In the genomic region with DNA sequence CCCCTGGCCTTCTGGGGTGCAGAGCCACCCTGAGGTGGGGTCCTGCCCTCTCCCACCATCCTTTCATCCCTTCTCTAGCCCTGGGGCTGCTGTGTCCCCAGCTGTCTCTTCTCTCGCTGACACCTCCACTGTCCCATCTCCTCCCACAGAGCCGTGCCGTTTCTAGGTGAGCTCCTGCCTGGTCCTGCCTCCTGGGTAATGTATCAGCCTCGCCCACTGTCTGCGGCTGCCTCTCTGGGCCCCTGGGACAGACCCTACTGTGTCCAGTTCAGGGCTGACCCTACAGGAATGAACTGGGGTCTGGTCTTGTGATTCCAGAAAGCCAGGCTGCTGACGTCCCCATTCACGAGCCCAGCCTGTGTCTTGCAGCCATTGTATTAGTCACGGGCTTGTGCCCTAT, we compare ENCODE assay signal across 33 cellular contexts. TPM values are rescaled to one million over a fixed set of nuclear protein-coding genes. Genes with fewer than 3 reads are reported as not detected.
DNase-seq lines count a peak whose midpoint lies in the region; ATAC-seq, FAIRE-seq and TF ChIP-seq lines count a peak whose summit lies in the region.
"Had no signal": no experiment of that assay in that cellular context is flagged by ENCODE, and none has a peak within 500 bp of the region (broad histone marks: within the 10 kb centered on the region; RNA-seq: fewer than 3 reads in every experiment).

No MANE protein-coding gene starts in this region.

- POLR2A ChIA-PET in A549 (lab: Yijun Ruan, JAX) (no interaction called here), HEK293 (lab: Yijun Ruan, JAX) (no interaction called here)
- POLR2A ChIA-PET in naive thymus-derived CD4-positive, alpha-beta T cell (lab: Charles Lee) = no interaction called here

- H3K36me3 Mint-ChIP-seq in stimulated activated memory B cell treated with anti-CD40 and anti-IgM and Interleukin-4, amounts not matched to agents 10 μg/mL and 1 μg/mL and 100 μg/mL, for 72 hours = no peaks in the 10 kb centered on the region
- H3K36me3 Mint-ChIP-seq in naive thymus-derived CD4-positive, alpha-beta T cell = no peaks in the 10 kb centered on the region

- peaks cover 34% of the 10 kb centered on the region for H3K27me3 Mint-ChIP-seq in stimulated activated memory B cell treated with anti-CD40 and anti-IgM and Interleukin-4, amounts not matched to agents 10 μg/mL and 1 μg/mL and 100 μg/mL, for 72 hours
- peaks cover 0 to 30% (median 17%) of the 10 kb centered on the region in 5 donors for H3K27me3 Mint-ChIP-seq in naive thymus-derived CD4-positive, alpha-beta T cell

- DNase-seq in A549 (ENCODE audit: low read depth in 1 of 2, low spot score in 1 of 2) (no peak), islet precursor cell (peak; percentile 53), pons (ENCODE audit: low spot score) (no peak), HPDE6-E6E7 (ENCODE audit: extremely low spot score) (no peak)
- no peak for DNase-seq in naive thymus-derived CD4-positive, alpha-beta T cell
- DNase-seq: AML-193; C1 segment of cervical spinal cord; CD4-positive, alpha-beta memory T cell; COR-L47; DMS 273 treated with DMSO at 0.1 percent for 48 hours; DMS79; EL; GDM1; Karpas-422; NCI-H1092; NCI-H1436; NCI-H187; NCI-H2081 treated with DMSO at 0.1 percent for 48 hours; NCI-H2171; NCI-H345; NCI-H510A treated with DMSO at 0.1 percent for 48 hours; NCI-H748 treated with DMSO at 0.1 percent for 48 hours; SIG-M5; SK-N-SH had no signal

- intact Hi-C loops in naive thymus-derived CD4-positive, alpha-beta T cell (cut with micrococcal nuclease) = no loop called here

- no peaks in the 10 kb centered on the region for H3K4me1 Mint-ChIP-seq in stimulated activated memory B cell treated with anti-CD40 and anti-IgM and Interleukin-4, amounts not matched to agents 10 μg/mL and 1 μg/mL and 100 μg/mL, for 72 hours
- no peaks in the 10 kb centered on the region for H3K4me1 Mint-ChIP-seq in naive thymus-derived CD4-positive, alpha-beta T cell
- H3K4me1 Mint-ChIP-seq: CD4-positive, alpha-beta memory T cell had no signal

- TF ChIP-seq EP300 in A549 (IDR thresholded peaks at IDR 0.05) = no peak

- no peaks in the 10 kb centered on the region for H3K36me3 ChIP-seq in HEK293 (ENCODE audit: control insufficient read depth in 2 of 2, insufficient read depth in 1 of 2, low read length in 2 of 2)
- no peaks in the 10 kb centered on the region for H3K36me3 ChIP-seq in naive thymus-derived CD4-positive, alpha-beta T cell (ENCODE audit: control insufficient read depth in 2 of 3, insufficient read depth in 3 of 3, low read length in 3 of 3)
- H3K36me3 ChIP-seq: HAP-1 had no signal

- no peak overlapping the region for H3K4me3 Mint-ChIP-seq in stimulated activated memory B cell treated with anti-CD40 and anti-IgM and Interleukin-4, amounts not matched to agents 10 μg/mL and 1 μg/mL and 100 μg/mL, for 72 hours
- H3K4me3 Mint-ChIP-seq in naive thymus-derived CD4-positive, alpha-beta T cell = no peak overlapping the region
- H3K4me3 Mint-ChIP-seq: CD4-positive, alpha-beta memory T cell; GM23338 had no signal

- FAIRE-seq in A549 (lab: Jason Lieb, UNC) = no peak
- FAIRE-seq: A204.1, GM12878, RCC 7860 had no signal

- H3K27me3 ChIP-seq in naive thymus-derived CD4-positive, alpha-beta T cell (ENCODE audit: control insufficient read depth in 2 of 2, insufficient read depth in 2 of 2, low read length in 2 of 2) = no peaks in the 10 kb centered on the region

- H3K4me3 ChIP-seq in A549 (no peak overlapping the region), HEK293 (ENCODE audit: low read depth, low read length) (no peak overlapping the region)
- no peak overlapping the region for H3K4me3 ChIP-seq in naive thymus-derived CD4-positive, alpha-beta T cell (ENCODE audit: low read length)
- H3K4me3 ChIP-seq: GM12878, GM23338, HAP-1 had no signal

- H3K27ac ChIP-seq in A549 (no peak overlapping the region), HEK293 (ENCODE audit: extremely low read depth, low read depth, low read length) (no peak overlapping the region)
- H3K27ac ChIP-seq in naive thymus-derived CD4-positive, alpha-beta T cell (ENCODE audit: low read depth, low read length) = no peak overlapping the region
- H3K27ac ChIP-seq: HL-60 had no signal

- no peak for TF ChIP-seq RAD21 in A549 (conservative IDR thresholded peaks at IDR 0.05 in 1 of 2, IDR thresholded peaks at IDR 0.05 in 1 of 2)

- H3K27ac Mint-ChIP-seq in stimulated activated memory B cell treated with anti-CD40 and anti-IgM and Interleukin-4, amounts not matched to agents 10 μg/mL and 1 μg/mL and 100 μg/mL, for 72 hours = no peak overlapping the region
- H3K27ac Mint-ChIP-seq in naive thymus-derived CD4-positive, alpha-beta T cell = no peak overlapping the region
- H3K27ac Mint-ChIP-seq: CD4-positive, alpha-beta memory T cell; GM23338 had no signal

- H3K9me3 Mint-ChIP-seq in stimulated activated memory B cell treated with anti-CD40 and anti-IgM and Interleukin-4, amounts not matched to agents 10 μg/mL and 1 μg/mL and 100 μg/mL, for 72 hours = peaks cover 5% of the 10 kb centered on the region
- H3K9me3 Mint-ChIP-seq in naive thymus-derived CD4-positive, alpha-beta T cell = peaks cover 0 to 12% (median 6%) of the 10 kb centered on the region in 11 donors

- no peak for TF ChIP-seq POLR2A in A549 (IDR thresholded peaks at IDR 0.05; ENCODE audit: low read length)

- CTCF ChIA-PET in A549 (lab: Yijun Ruan, JAX) = interaction anchor here (1.2 to 1.7 kb wide), 2 partner anchors 38 to 60 kb away, joined by 5 read pairs; no protein-coding TSS in a partner anchor
- CTCF ChIA-PET in HEK293 (lab: Yijun Ruan, JAX) = interaction anchor here (0.5 to 1.1 kb wide), 4 partner anchors 38 to 1864 kb away, joined by 3 to 4 read pairs (median 4); no protein-coding TSS in a partner anchor
- CTCF ChIA-PET in naive thymus-derived CD4-positive, alpha-beta T cell (lab: Charles Lee) = no interaction called here

- H3K9me3 ChIP-seq in A549 = peaks cover 27% of the 10 kb centered on the region
- H3K9me3 ChIP-seq in HEK293 (ENCODE audit: control insufficient read depth, insufficient read depth, low read depth, low read length) = no peaks in the 10 kb centered on the region
- peaks cover 0 to 4% (median 0%) of the 10 kb centered on the region in 3 experiments for H3K9me3 ChIP-seq in naive thymus-derived CD4-positive, alpha-beta T cell (ENCODE audit: control insufficient read depth in 2 of 3, low read length in 3 of 3)
- H3K9me3 ChIP-seq: SK-N-SH had no signal

- ATAC-seq in A549 = peak; percentile 12 to 46; a peak in 3 of 6 replicates
- peak; percentile 20 for ATAC-seq in stimulated activated memory B cell treated with anti-CD40 and anti-IgM and Interleukin-4, amounts not matched to agents 10 μg/mL and 1 μg/mL and 100 μg/mL, for 72 hours
- no peak for ATAC-seq in naive thymus-derived CD4-positive, alpha-beta T cell
- ATAC-seq: GM12878 had no signal

- TF ChIP-seq CTCF in A549 (IDR thresholded peaks at IDR 0.05) (no peak), HEK293 (tag by site-specific recombination; IDR thresholded peaks at IDR 0.05) (no peak)

- no peaks in the 10 kb centered on the region for H3K4me1 ChIP-seq in A549
- H3K4me1 ChIP-seq in HEK293 (ENCODE audit: control insufficient read depth, insufficient read depth, low read length) = no peaks in the 10 kb centered on the region
- H3K4me1 ChIP-seq in naive thymus-derived CD4-positive, alpha-beta T cell (ENCODE audit: control insufficient read depth in 2 of 2, insufficient read depth in 2 of 2, low read length in 2 of 2) = no peaks in the 10 kb centered on the region
- H3K4me1 ChIP-seq: HAP-1 had no signal

- WGBS in A549 (ENCODE audit: missing lambda C conversion rate) = 26% methylated on average over 8 of the region's 8 CpGs

- no peak overlapping the region for H3K4me2 ChIP-seq in A549
- H3K4me2 ChIP-seq: GM23338, SK-N-SH had no signal

TF ChIP-seq in A549, 52 proteins besides CTCF, POLR2A, EP300 and RAD21 (continues in another document):
- TF ChIP-seq RFX5 (IDR thresholded peaks at IDR 0.05) = no peak
- no peak for TF ChIP-seq HOXB13 (CRISPR knock-in tag; IDR thresholded peaks at IDR 0.05; ENCODE audit: low read depth)
- TF ChIP-seq, protein P1, sequence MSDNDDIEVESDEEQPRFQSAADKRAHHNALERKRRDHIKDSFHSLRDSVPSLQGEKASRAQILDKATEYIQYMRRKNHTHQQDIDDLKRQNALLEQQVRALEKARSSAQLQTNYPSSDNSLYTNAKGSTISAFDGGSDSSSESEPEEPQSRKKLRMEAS (IDR thresholded peaks at IDR 0.05) = no peak
- no peak for TF ChIP-seq TP53 (CRISPR knock-in tag; IDR thresholded peaks at IDR 0.05)
- no peak for TF ChIP-seq ZSCAN20 (CRISPR knock-in tag; IDR thresholded peaks at IDR 0.05)

TF ChIP-seq in HEK293, 187 proteins besides CTCF, POLR2A, EP300 and RAD21 (continues in another document):
- TF ChIP-seq ZNF221 (tag by site-specific recombination; IDR thresholded peaks at IDR 0.05; ENCODE audit: borderline replicate concordance) = no peak

RNA-seq across cellular contexts. Expression of a gene that starts 4.1 kb away (rescaled TPM):
- polyA plus RNA-seq in A549 (2011; rRNA removed) (0.15 TPM in 1 of 2 replicates, not detected in the other), A549 (2017; fragmentation: RNase III; extraction: RNeasy Plus Mini Kit Qiagen cat#74134 plus additional on column Dnase treatment) (not detected in 3 replicates)
- polyA plus RNA-seq in A549 (2012; cell fraction: cytosol; rRNA removed) = not detected in 2 replicates
- not detected in 2 replicates for polyA plus RNA-seq in A549 (2012; cell fraction: nucleus; rRNA removed)
- polyA minus RNA-seq in A549 (2011; rRNA and poly(A)+ RNA removed) = not detected in 2 replicates
- total RNA-seq in naive thymus-derived CD4-positive, alpha-beta T cell = not detected
- polyA plus RNA-seq in naive thymus-derived CD4-positive, alpha-beta T cell = not detected
- total RNA-seq: CD4-positive, alpha-beta memory T cell; GM12878; GM23338; HT-29 had no signal
- polyA plus RNA-seq: CD4-positive, alpha-beta memory T cell; GM12878; GM23338 had no signal

RNA-seq across cellular contexts. Expression of a gene that starts 19.7 kb away (rescaled TPM):
- polyA plus RNA-seq in A549 (2011; rRNA removed) (not detected in 2 replicates), A549 (2017; fragmentation: RNase III; extraction: RNeasy Plus Mini Kit Qiagen cat#74134 plus additional on column Dnase treatment) (not detected in 3 replicates)
- not detected in 2 replicates for polyA plus RNA-seq in A549 (2012; cell fraction: cytosol; rRNA removed)
- polyA plus RNA-seq in A549 (2012; cell fraction: nucleus; rRNA removed) = not detected in 2 replicates
- polyA minus RNA-seq in A549 (2011; rRNA and poly(A)+ RNA removed) = not detected in 2 replicates
- total RNA-seq in naive thymus-derived CD4-positive, alpha-beta T cell = not detected
- polyA plus RNA-seq in naive thymus-derived CD4-positive, alpha-beta T cell = not detected
- total RNA-seq: CD4-positive, alpha-beta memory T cell; GM12878; GM23338; HT-29 had no signal
- polyA plus RNA-seq: CD4-positive, alpha-beta memory T cell; GM12878; GM23338; SK-N-SH had no signal

RNA-seq across cellular contexts. Expression of a gene that starts 44.4 kb away (rescaled TPM):
- not detected in 2 replicates for polyA plus RNA-seq in A549 (2011; rRNA removed)
- polyA plus RNA-seq in A549 (2012; cell fraction: cytosol; rRNA removed) = not detected in 2 replicates
- polyA plus RNA-seq in A549 (2012; cell fraction: nucleus; rRNA removed) = not detected in 2 replicates
- not detected in 3 replicates for polyA plus RNA-seq in A549 (2017; fragmentation: RNase III; extraction: RNeasy Plus Mini Kit Qiagen cat#74134 plus additional on column Dnase treatment)
- polyA minus RNA-seq in A549 (2011; rRNA and poly(A)+ RNA removed) = not detected in 2 replicates
- not detected for total RNA-seq in naive thymus-derived CD4-positive, alpha-beta T cell
- polyA plus RNA-seq in naive thymus-derived CD4-positive, alpha-beta T cell = not detected
- total RNA-seq: CD4-positive, alpha-beta memory T cell; GM12878; GM23338; HT-29 had no signal
- polyA plus RNA-seq: CD4-positive, alpha-beta memory T cell; GM12878; SK-N-SH had no signal
